1 cellular context compared by ENCODE assay signal in the genomic region with DNA sequence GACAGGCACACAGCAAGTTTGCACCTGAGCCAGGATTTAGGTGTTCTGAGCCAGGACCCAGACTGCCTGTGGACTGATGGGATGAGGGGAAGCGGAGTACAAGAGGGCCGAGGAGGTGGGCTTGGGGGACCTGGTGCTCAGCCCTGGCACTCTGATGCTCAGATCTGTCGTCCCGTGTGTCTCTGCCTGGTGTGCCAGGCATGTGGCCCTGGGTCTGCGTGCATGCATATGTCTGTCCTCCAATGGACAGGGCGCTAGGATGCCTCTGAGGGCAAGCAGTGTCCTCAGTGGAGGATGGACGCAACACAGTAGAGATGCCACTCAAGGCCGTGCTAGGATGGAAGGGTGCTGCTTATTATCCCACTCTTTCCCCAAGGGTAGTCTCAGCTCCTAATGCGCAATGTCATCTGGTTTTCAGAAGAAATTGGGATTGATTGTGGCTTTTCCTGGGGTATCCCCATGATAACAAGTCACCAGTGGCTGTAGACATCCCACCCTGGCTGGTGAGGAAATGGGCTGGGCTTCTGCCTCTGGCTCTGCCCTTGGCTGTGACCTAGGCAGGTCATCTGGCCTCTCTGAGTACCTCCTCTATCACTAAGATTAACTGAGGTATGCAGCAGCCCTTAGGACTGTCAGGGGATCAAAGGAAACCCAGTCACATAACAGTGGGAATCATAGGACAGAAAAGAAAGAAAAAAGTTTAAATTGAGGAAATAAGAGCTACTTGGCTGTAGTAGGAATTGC.
TF ChIP-seq lines count a peak whose summit lies in the region.

No MANE protein-coding gene starts in this region.

TF ChIP-seq in SK-N-SH, 30 proteins besides CTCF, POLR2A, EP300 and RAD21 (continued from another document):
- TF ChIP-seq, protein P1, sequence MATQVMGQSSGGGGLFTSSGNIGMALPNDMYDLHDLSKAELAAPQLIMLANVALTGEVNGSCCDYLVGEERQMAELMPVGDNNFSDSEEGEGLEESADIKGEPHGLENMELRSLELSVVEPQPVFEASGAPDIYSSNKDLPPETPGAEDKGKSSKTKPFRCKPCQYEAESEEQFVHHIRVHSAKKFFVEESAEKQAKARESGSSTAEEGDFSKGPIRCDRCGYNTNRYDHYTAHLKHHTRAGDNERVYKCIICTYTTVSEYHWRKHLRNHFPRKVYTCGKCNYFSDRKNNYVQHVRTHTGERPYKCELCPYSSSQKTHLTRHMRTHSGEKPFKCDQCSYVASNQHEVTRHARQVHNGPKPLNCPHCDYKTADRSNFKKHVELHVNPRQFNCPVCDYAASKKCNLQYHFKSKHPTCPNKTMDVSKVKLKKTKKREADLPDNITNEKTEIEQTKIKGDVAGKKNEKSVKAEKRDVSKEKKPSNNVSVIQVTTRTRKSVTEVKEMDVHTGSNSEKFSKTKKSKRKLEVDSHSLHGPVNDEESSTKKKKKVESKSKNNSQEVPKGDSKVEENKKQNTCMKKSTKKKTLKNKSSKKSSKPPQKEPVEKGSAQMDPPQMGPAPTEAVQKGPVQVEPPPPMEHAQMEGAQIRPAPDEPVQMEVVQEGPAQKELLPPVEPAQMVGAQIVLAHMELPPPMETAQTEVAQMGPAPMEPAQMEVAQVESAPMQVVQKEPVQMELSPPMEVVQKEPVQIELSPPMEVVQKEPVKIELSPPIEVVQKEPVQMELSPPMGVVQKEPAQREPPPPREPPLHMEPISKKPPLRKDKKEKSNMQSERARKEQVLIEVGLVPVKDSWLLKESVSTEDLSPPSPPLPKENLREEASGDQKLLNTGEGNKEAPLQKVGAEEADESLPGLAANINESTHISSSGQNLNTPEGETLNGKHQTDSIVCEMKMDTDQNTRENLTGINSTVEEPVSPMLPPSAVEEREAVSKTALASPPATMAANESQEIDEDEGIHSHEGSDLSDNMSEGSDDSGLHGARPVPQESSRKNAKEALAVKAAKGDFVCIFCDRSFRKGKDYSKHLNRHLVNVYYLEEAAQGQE (IDR thresholded peaks at IDR 0.05; ENCODE audit: low read depth, low read length) = no peak
- TF ChIP-seq MEF2A (IDR thresholded peaks at IDR 0.05; ENCODE audit: borderline replicate concordance, low read depth) (no peak), CHD2 (IDR thresholded peaks at IDR 0.05; ENCODE audit: low read length, partially characterized antibody) (no peak), SIN3A (IDR thresholded peaks at IDR 0.05; ENCODE audit: borderline replicate concordance, low read depth, low read length) (no peak), ELF1 (IDR thresholded peaks at IDR 0.05) (no peak), MXI1 (IDR thresholded peaks at IDR 0.05; ENCODE audit: low read depth, low read length) (no peak), TCF12 (IDR thresholded peaks at IDR 0.05) (no peak), RFX5 (IDR thresholded peaks at IDR 0.05; ENCODE audit: low read length) (no peak), JUND (IDR thresholded peaks at IDR 0.05) (no peak), YY1 (IDR thresholded peaks at IDR 0.05; ENCODE audit: low read depth) (no peak), FOXJ3 (CRISPR knock-in tag; IDR thresholded peaks at IDR 0.05) (no peak)
- TF ChIP-seq, protein P2, sequence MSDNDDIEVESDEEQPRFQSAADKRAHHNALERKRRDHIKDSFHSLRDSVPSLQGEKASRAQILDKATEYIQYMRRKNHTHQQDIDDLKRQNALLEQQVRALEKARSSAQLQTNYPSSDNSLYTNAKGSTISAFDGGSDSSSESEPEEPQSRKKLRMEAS (IDR thresholded peaks at IDR 0.05; ENCODE audit: low read depth) = no peak
- TF ChIP-seq, protein P3, sequence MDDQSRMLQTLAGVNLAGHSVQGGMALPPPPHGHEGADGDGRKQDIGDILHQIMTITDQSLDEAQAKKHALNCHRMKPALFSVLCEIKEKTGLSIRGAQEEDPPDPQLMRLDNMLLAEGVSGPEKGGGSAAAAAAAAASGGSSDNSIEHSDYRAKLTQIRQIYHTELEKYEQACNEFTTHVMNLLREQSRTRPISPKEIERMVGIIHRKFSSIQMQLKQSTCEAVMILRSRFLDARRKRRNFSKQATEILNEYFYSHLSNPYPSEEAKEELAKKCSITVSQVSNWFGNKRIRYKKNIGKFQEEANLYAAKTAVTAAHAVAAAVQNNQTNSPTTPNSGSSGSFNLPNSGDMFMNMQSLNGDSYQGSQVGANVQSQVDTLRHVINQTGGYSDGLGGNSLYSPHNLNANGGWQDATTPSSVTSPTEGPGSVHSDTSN (IDR thresholded peaks at IDR 0.05) = no peak
